Comparison of ENCODE assay signal across 20 cellular contexts in genomic region chr1:205424881-205425635, GRCh38. TPM values are rescaled to one million over a fixed set of nuclear protein-coding genes. Genes with fewer than 3 reads are reported as not detected.
DNase-seq lines count a peak whose midpoint lies in the region; ATAC-seq and TF ChIP-seq lines count a peak whose summit lies in the region.
"Had no signal": no experiment of that assay in that cellular context is flagged by ENCODE, and none has a peak within 500 bp of the region (broad histone marks: within the 10 kb centered on the region; RNA-seq: fewer than 3 reads in every experiment).

No MANE protein-coding gene starts in this region.

- H3K79me2 ChIP-seq in GM23338 (replicated peaks; ENCODE audit: insufficient read depth), result no peaks in the 10 kb centered on the region

- H3K4me3 Mint-ChIP-seq in GM23338, result no peak overlapping the region
- H3K4me3 Mint-ChIP-seq: CD8-positive, alpha-beta T cell had no signal

- ATAC-seq in GM23338, result peak; percentile 31; the same call in 2 of the 3 replicates
- ATAC-seq: CD8-positive, alpha-beta T cell had no signal

- no peaks in the 10 kb centered on the region for H3F3A ChIP-seq in GM23338 (replicated peaks; ENCODE audit: low read depth)

- H3K27me3 Mint-ChIP-seq in GM23338 (ENCODE audit: insufficient read depth, low read depth, poor library complexity), result peaks cover under 1% of the 10 kb centered on the region

- peak; percentile 2 for DNase-seq in NCI-H748 (lab: John Stamatoyannopoulos, UW; ENCODE audit: unreplicated experiment)
- DNase-seq in NCI-H748 treated with DMSO at 0.1 percent for 48 hours (lab: John Stamatoyannopoulos, UW), result no peak
- DNase-seq in GM23338 (ENCODE audit: low spot score), result no peak
- peak; percentile 58 for DNase-seq in NCI-H82 treated with DMSO at 0.1 percent for 48 hours (lab: John Stamatoyannopoulos, UW; ENCODE audit: unreplicated experiment)
- peak; percentile 52 for DNase-seq in superior temporal gyrus (ENCODE audit: extremely low spot score)
- no peak for DNase-seq in NCI-H146 treated with DMSO at 0.1 percent for 48 hours (lab: John Stamatoyannopoulos, UW; ENCODE audit: unreplicated experiment)
- DNase-seq in activated CD4-positive, alpha-beta T cell treated with anti-CD3 and anti-CD28 coated beads for 1 hour, result no peak
- no peak for DNase-seq in amygdala (lab: John Stamatoyannopoulos, UW)
- DNase-seq: CD8-positive, alpha-beta T cell; DMS53; MM.1S; NCI-H1092; NCI-H187 treated with DMSO at 0.1 percent for 48 hours; NCI-H526 treated with DMSO at 0.1 percent for 48 hours; OCI-M1; SJCRH30; T-helper 1 cell had no signal

- peaks cover 19% of the 10 kb centered on the region for H3K27me3 ChIP-seq in GM23338 (ENCODE audit: insufficient read depth)
- H3K27me3 ChIP-seq: BLaER1 treated with 17β-estradiol and CSF1 and Interleukin-3, amounts not matched to agents 10 nM and 100 nM had no signal

- H3K27ac Mint-ChIP-seq in GM23338, result no peak overlapping the region
- H3K27ac Mint-ChIP-seq: CD8-positive, alpha-beta T cell had no signal

- H3K36me3 Mint-ChIP-seq in GM23338 (ENCODE audit: low read depth), result no peaks in the 10 kb centered on the region
- H3K36me3 Mint-ChIP-seq: CD8-positive, alpha-beta T cell had no signal

- no peak overlapping the region for H3K4me3 ChIP-seq in GM23338
- H3K4me3 ChIP-seq: BLaER1 treated with 17β-estradiol and CSF1 and Interleukin-3, amounts not matched to agents 10 nM and 100 nM; HAP-1; SJCRH30 had no signal

- H3K4me1 ChIP-seq in GM23338 (ENCODE audit: insufficient read depth), result peaks cover 31% of the 10 kb centered on the region
- H3K4me1 ChIP-seq: HAP-1 had no signal

- no peak for TF ChIP-seq CTCF in GM23338 (conservative IDR thresholded peaks at IDR 0.05; ENCODE audit: low read depth in 2 of 2)

- H3K9me2 ChIP-seq in GM23338 (ENCODE audit: insufficient read depth), result no peaks in the 10 kb centered on the region

- H3K27ac ChIP-seq in GM23338 (ENCODE audit: low read depth), result no peak overlapping the region
- H3K27ac ChIP-seq: BLaER1 treated with 17β-estradiol and CSF1 and Interleukin-3, amounts not matched to agents 10 nM and 100 nM; SJCRH30 had no signal

- no peaks in the 10 kb centered on the region for H3K36me3 ChIP-seq in GM23338 (ENCODE audit: insufficient read depth)
- H3K36me3 ChIP-seq: BLaER1 treated with 17β-estradiol and CSF1 and Interleukin-3, amounts not matched to agents 10 nM and 100 nM; HAP-1; SJCRH30 had no signal

- no peak overlapping the region for H3K4me2 ChIP-seq in GM23338
- H3K4me2 ChIP-seq: BLaER1 treated with 17β-estradiol and CSF1 and Interleukin-3, amounts not matched to agents 10 nM and 100 nM had no signal

- H3K9me3 Mint-ChIP-seq in GM23338, result no peaks in the 10 kb centered on the region
- H3K9me3 Mint-ChIP-seq: CD8-positive, alpha-beta T cell had no signal

- no peaks in the 10 kb centered on the region for H4K20me1 ChIP-seq in GM23338 (replicated peaks; ENCODE audit: insufficient read depth)
- H4K20me1 ChIP-seq: BLaER1 treated with 17β-estradiol and CSF1 and Interleukin-3, amounts not matched to agents 10 nM and 100 nM had no signal

- peaks cover 46% of the 10 kb centered on the region for H3K4me1 Mint-ChIP-seq in GM23338

- H2AFZ ChIP-seq in GM23338, result no peak overlapping the region

TF ChIP-seq in GM23338, 12 proteins besides CTCF, POLR2A, EP300 and RAD21 (continues in another document):
- TF ChIP-seq POLR2AphosphoS5 (IDR thresholded peaks at IDR 0.05; ENCODE audit: low read depth) (no peak), ETS1 (IDR thresholded peaks at IDR 0.05) (no peak), EZH2 (IDR thresholded peaks at IDR 0.05; ENCODE audit: low read depth, unreplicated experiment) (no peak), REST (IDR thresholded peaks at IDR 0.05; ENCODE audit: unreplicated experiment) (no peak), EZH2phosphoT487 (IDR thresholded peaks at IDR 0.05; ENCODE audit: unreplicated experiment) (no peak), STAT1 (IDR thresholded peaks at IDR 0.05; ENCODE audit: unreplicated experiment) (no peak)

RNA-seq across cellular contexts. Expression of gene LEMD1, which starts 3.2 kb away (rescaled TPM):
- total RNA-seq in GM23338 (2014; rRNA removed; shearing (Covaris generic)), result 10.7 and 14.7 TPM in 2 replicates
- polyA plus RNA-seq in GM23338 (2016; fragmentation: Nextera tagmentation; extraction: Ambion mirVana), result 3.7 and 4.7 TPM in 2 replicates
- total RNA-seq: CD8-positive, alpha-beta T cell; LHCN-M2 had no signal

RNA-seq across cellular contexts. Expression of gene BLACAT1, which starts 30.8 kb away (rescaled TPM):
- 5.6 and 6.2 TPM in 2 replicates for total RNA-seq in GM23338 (2014; rRNA removed; shearing (Covaris generic))
- polyA plus RNA-seq in GM23338 (2016; fragmentation: Nextera tagmentation; extraction: Ambion mirVana), result 1.5 and 1.6 TPM in 2 replicates
- total RNA-seq: CD8-positive, alpha-beta T cell; LHCN-M2 had no signal

Comparison
In these comparisons a context has a peak if more than half of its experiments do, and no peak if none do; other contexts are left out.
1. DNase-seq: peak in NCI-H748 (single experiment), NCI-H82 treated with DMSO at 0.1 percent for 48 hours (single experiment) and superior temporal gyrus (single experiment); none in NCI-H748 treated with DMSO at 0.1 percent for 48 hours (single experiment), GM23338 (single experiment), NCI-H146 treated with DMSO at 0.1 percent for 48 hours (single experiment), activated CD4-positive, alpha-beta T cell treated with anti-CD3 and anti-CD28 coated beads for 1 hour (single experiment) and amygdala (0 of 56).